ENCODE assay signal across 1 cellular context in the genomic region with DNA sequence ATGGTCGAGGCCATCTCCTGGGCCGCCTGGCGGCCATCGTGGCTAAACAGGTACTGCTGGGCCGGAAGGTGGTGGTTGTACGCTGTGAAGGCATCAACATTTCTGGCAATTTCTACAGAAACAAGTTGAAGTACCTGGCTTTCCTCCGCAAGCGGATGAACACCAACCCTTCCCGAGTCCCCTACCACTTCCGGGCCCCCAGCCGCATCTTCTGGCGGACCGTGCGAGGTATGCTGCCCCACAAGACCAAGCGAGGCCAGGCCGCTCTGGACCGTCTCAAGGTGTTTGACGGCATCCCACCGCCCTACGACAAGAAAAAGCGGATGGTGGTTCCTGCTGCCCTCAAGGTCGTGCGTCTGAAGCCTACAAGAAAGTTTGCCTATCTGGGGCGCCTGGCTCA. TPM values are rescaled to one million over a fixed set of nuclear protein-coding genes. Genes with fewer than 3 reads are reported as not detected.
"Had no signal": no experiment of that assay in that cellular context is flagged by ENCODE, and none has a peak within 500 bp of the region (broad histone marks: within the 10 kb centered on the region; RNA-seq: fewer than 3 reads in every experiment).

No MANE protein-coding gene starts in this region.

RNA-seq across cellular contexts. Expression of a gene that starts 30.0 kb away (rescaled TPM):
- total RNA-seq: GM23248 had no signal
- polyA plus RNA-seq: GM23248 had no signal
